In the genomic region with DNA sequence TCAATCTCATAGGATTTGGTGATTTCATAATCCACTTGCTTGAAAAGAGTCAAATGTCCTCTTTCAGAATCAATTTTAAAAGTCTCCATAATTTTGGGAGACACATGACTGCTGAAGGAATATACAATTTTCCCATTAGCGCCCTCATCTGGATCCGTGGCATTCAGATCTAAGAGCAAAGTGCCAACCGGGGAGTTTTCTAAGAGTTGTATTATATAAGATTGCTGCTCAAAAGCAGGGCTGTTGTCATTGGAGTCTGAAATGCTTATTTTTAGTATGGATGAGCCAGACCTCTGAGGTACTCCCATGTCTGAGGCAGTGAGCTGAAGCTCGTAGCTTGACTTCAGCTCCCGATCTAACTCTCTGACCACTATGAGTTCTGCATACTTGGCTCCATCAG, we compare ENCODE assay signal across 8 cellular contexts. TPM values are rescaled to one million over a fixed set of nuclear protein-coding genes. Genes with fewer than 3 reads are reported as not detected.
DNase-seq lines count a peak whose midpoint lies in the region; ATAC-seq and TF ChIP-seq lines count a peak whose summit lies in the region.

No MANE protein-coding gene starts in this region.

- no peaks in the 10 kb centered on the region for H3K9me3 Mint-ChIP-seq in H9

- H2BK5ac ChIP-seq in H9 (ENCODE audit: insufficient read length, low read length): no peak overlapping the region

- H3T11ph ChIP-seq in H9 (ENCODE audit: low read length): no peak overlapping the region

- H3K27ac ChIP-seq in H9 (ENCODE audit: insufficient read length, low read depth, low read length) (no peak overlapping the region), brain microvascular endothelial cell (peak overlapping the region; percentile 64), stomach smooth muscle (ENCODE audit: low read length) (peak overlapping the region; percentile 31)

- no peaks in the 10 kb centered on the region for H3K27me3 Mint-ChIP-seq in H9 (ENCODE audit: low read depth)

- H3K4me1 Mint-ChIP-seq in H9: peaks cover 37 to 47% of the 10 kb centered on the region in 2 experiments

- H4K8ac ChIP-seq in H9 (replicated peaks; ENCODE audit: insufficient read length, low read depth, low read length): no peak overlapping the region

- no peaks in the 10 kb centered on the region for H3K27me3 ChIP-seq in H9 (ENCODE audit: insufficient read depth, low read length)
- H3K27me3 ChIP-seq in brain microvascular endothelial cell (replicated peaks): no peaks in the 10 kb centered on the region
- no peaks in the 10 kb centered on the region for H3K27me3 ChIP-seq in stomach smooth muscle (ENCODE audit: control insufficient read depth in 1 of 2, insufficient read depth in 2 of 2, low read length in 2 of 2)

- H3K27ac Mint-ChIP-seq in H9: no peak overlapping the region

- H2BK20ac ChIP-seq in H9 (ENCODE audit: low read depth, low read length, poor library complexity, severe bottlenecking): no peak overlapping the region

- H3K9me3 ChIP-seq in H9 (ENCODE audit: control insufficient read depth, low read depth, low read length) (no peaks in the 10 kb centered on the region), stomach smooth muscle (ENCODE audit: control insufficient read depth in 2 of 2, low read length in 2 of 2) (no peaks in the 10 kb centered on the region)

- H4K20me1 ChIP-seq in H9 (ENCODE audit: control insufficient read depth, insufficient read depth, insufficient read length): no peaks in the 10 kb centered on the region

- TF ChIP-seq CTCF in H9 (conservative IDR thresholded peaks at IDR 0.05) (peak; percentile 57), brain microvascular endothelial cell (IDR thresholded peaks at IDR 0.05; ENCODE audit: low read depth, low read length, missing control alignments) (peak; percentile 65)

- H3K4me3 ChIP-seq in brain microvascular endothelial cell (ENCODE audit: low read depth, low read length): peak overlapping the region; percentile 86
- peak overlapping the region; percentile 86 to 91 for H3K4me3 ChIP-seq in stomach smooth muscle (ENCODE audit: low read length in 2 of 2)

- peaks cover 6 to 30% (median 24%) of the 10 kb centered on the region in 3 experiments for H3K36me3 Mint-ChIP-seq in H9 (ENCODE audit: insufficient read depth in 1 of 3, low read depth in 3 of 3)

- no peak overlapping the region for H3K4me3 Mint-ChIP-seq in H9

- H3K14ac ChIP-seq in H9 (ENCODE audit: insufficient read depth, low read length): no peak overlapping the region

- ATAC-seq in HG03045 (IDR thresholded peaks at IDR 0.05; ENCODE audit: unreplicated experiment): no peak
- ATAC-seq in HG03039 (IDR thresholded peaks at IDR 0.05; ENCODE audit: unreplicated experiment): no peak

- H3K9ac ChIP-seq in H9 (ENCODE audit: extremely low read depth, insufficient read length, low read length) (peak overlapping the region; percentile 90), stomach smooth muscle (ENCODE audit: low read length in 2 of 2) (peak overlapping the region; percentile 72 to 73)

- no peak overlapping the region for H3K56ac ChIP-seq in H9 (ENCODE audit: insufficient read length, low read depth, low read length)

- H3K23ac ChIP-seq in H9 (ENCODE audit: insufficient read length, low read depth, low read length): no peak overlapping the region

- H3K36me3 ChIP-seq in brain microvascular endothelial cell (replicated peaks): no peaks in the 10 kb centered on the region
- no peaks in the 10 kb centered on the region for H3K36me3 ChIP-seq in stomach smooth muscle (ENCODE audit: control insufficient read depth in 2 of 2, insufficient read depth in 2 of 2, low read length in 2 of 2)

- no peak overlapping the region for H2BK15ac ChIP-seq in H9 (ENCODE audit: low read depth, low read length)

- peaks cover 25% of the 10 kb centered on the region; the same call in 1 of the 2 replicates for H3K79me2 ChIP-seq in H9 (ENCODE audit: insufficient read depth, low read length)

- H2AK5ac ChIP-seq in H9 (ENCODE audit: insufficient read length, low read length): no peak overlapping the region

- no peak overlapping the region for H4K91ac ChIP-seq in H9 (ENCODE audit: insufficient read length, low read depth, low read length)

- no peak for DNase-seq in H9
- peak; percentile 50 for DNase-seq in brain microvascular endothelial cell
- DNase-seq in iris pigment epithelial cell (ENCODE audit: low read depth): peak; percentile 60
- no peak for DNase-seq in NCI-H345 (lab: John Stamatoyannopoulos, UW)
- DNase-seq in DMS114 treated with DMSO at 0.1 percent for 48 hours (lab: John Stamatoyannopoulos, UW; ENCODE audit: unreplicated experiment): no peak

- no peaks in the 10 kb centered on the region for H3K79me1 ChIP-seq in H9 (ENCODE audit: insufficient read depth, low read depth, low read length, poor library complexity, severe bottlenecking)

- H3K23me2 ChIP-seq in H9 (ENCODE audit: insufficient read length, low read depth, low read length, poor library complexity, severe bottlenecking): peaks cover 11% of the 10 kb centered on the region

- H3K18ac ChIP-seq in H9 (ENCODE audit: insufficient read length, low read depth, low read length): no peak overlapping the region

- no CpG with 5 or more reads among the region's 5 CpGs for WGBS in H9 (ENCODE audit: extremely low coverage, insufficient read length, low lambda C conversion rate)

- no peak overlapping the region for H2BK12ac ChIP-seq in H9 (ENCODE audit: insufficient read length, low read depth, low read length)

- H3K4me2 ChIP-seq in H9 (ENCODE audit: insufficient read depth, insufficient read length, low read length): peak overlapping the region; percentile 95

- no peak overlapping the region for H4K5ac ChIP-seq in H9 (ENCODE audit: insufficient read length, low read depth, low read length)

- peaks cover 10% of the 10 kb centered on the region; the same call in 1 of the 2 replicates for H3K4me1 ChIP-seq in H9 (ENCODE audit: insufficient read depth, low read length)
- H3K4me1 ChIP-seq in stomach smooth muscle (ENCODE audit: control insufficient read depth, insufficient read depth, low read length): peaks cover 9% of the 10 kb centered on the region

- in situ Hi-C loops in brain microvascular endothelial cell (cut with HindIII; ENCODE audit: low pct_ligation_motif_present, low sequenced_read_pairs): no loop called here

- no peak overlapping the region for H2AFZ ChIP-seq in H9 (ENCODE audit: low read length)

- H2BK120ac ChIP-seq in H9 (ENCODE audit: low read depth, low read length, poor library complexity, severe bottlenecking): no peak overlapping the region

- H3K4ac ChIP-seq in H9 (ENCODE audit: low read depth, low read length): no peak overlapping the region

RNA-seq across cellular contexts. Expression of gene PCDH18, which starts 1.2 kb away (rescaled TPM):
- 60.7 and 61.7 TPM in 2 replicates for total RNA-seq in H9 (2021)

Comparison
In these comparisons a context has a peak if more than half of its experiments do, and no peak if none do; other contexts are left out.
1. DNase-seq: peak in brain microvascular endothelial cell (single experiment) and iris pigment epithelial cell (single experiment); none in H9 (single experiment), NCI-H345 (single experiment) and DMS114 treated with DMSO at 0.1 percent for 48 hours (single experiment).